Comparison of ENCODE assay signal across 1 cellular context in the genomic region with DNA sequence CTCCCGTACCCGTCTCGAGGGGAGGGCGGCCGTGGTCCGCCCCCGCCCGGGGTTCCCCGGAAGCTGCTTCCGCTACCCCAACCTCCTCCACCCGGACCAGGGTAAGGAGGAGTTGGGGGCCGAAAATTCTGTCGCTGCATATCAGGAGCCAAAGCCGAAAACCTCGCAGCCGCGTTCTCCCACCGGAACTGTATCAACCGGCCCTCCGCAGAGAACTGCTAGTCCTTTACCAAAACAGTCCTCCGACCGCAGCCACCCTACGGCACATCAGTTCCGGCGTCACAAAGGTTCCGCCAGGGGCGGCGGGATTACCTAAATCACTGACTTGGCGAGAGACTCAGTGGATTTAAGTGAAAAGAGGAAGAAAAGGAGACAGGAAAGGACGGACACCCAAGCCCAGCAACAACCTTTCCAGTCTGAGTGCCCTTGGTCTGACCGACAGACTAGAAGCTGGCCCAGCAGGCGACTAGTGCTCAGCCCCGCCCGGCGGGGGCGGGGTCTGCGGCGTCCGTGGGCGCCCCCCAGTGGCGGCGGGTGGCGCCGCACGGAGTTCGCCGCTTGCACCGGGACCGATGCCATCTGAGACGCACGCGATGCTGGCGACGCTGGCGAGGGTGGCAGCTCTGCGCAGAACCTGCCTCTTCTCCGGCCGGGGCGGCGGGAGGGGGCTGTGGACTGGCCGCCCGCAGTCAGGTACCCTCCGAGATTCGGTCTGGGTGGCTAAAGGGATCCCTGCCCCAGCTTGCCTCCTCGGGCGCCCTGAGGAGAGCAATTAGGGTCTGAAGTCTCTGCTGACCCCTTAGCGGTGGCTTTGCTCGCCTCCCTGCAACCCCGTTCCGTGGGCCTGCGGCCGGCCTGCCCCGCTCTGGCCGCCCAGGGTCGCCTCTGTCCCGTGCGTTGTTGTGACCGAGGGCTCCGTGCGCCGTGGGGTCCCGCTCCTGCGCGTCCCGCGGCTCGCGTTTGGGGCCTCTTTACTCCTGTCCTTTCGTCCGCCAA.
TF ChIP-seq lines count a peak whose summit lies in the region.

A gene (minus strand): TSS at position 195 of the 996 bp plus-strand sequence. CDS start 55 bp downstream, at position 140.
A gene (plus strand): TSS at position 578 of the 996 bp plus-strand sequence.

TF ChIP-seq in HepG2, 621 proteins besides CTCF, POLR2A, EP300 and RAD21 (continued from another document and continues in another):
- TF ChIP-seq ZNF253 (CRISPR knock-in tag; IDR thresholded peaks at IDR 0.05; ENCODE audit: borderline replicate concordance) (no peak), NFATC3 (CRISPR knock-in tag; IDR thresholded peaks at IDR 0.05) (no peak), PRPF4 (IDR thresholded peaks at IDR 0.05; ENCODE audit: low read depth, low read length, poor library complexity, severe bottlenecking) (no peak), FOXP1 (IDR thresholded peaks at IDR 0.05) (no peak), FOXP1 (CRISPR knock-in tag; IDR thresholded peaks at IDR 0.05) (no peak), ZNF24 (IDR thresholded peaks at IDR 0.05) (no peak), BCL6 (CRISPR knock-in tag; IDR thresholded peaks at IDR 0.05) (no peak), ZZZ3 (CRISPR knock-in tag; IDR thresholded peaks at IDR 0.05; ENCODE audit: borderline replicate concordance) (peak; percentile 51; the same call in 1 of the 2 replicates), HDAC6 (IDR thresholded peaks at IDR 0.05; ENCODE audit: low read depth, low read length) (no peak), CENPX (CRISPR knock-in tag; IDR thresholded peaks at IDR 0.05) (no peak), KDM1A (CRISPR knock-in tag; IDR thresholded peaks at IDR 0.05) (no peak), NCOA1 (CRISPR knock-in tag; IDR thresholded peaks at IDR 0.05) (0 out of 2 replicates have a peak, but pooled peaks have one; percentile 77), ARNT2 (CRISPR knock-in tag; IDR thresholded peaks at IDR 0.05; ENCODE audit: low read depth) (peak; percentile 77), RARA (CRISPR knock-in tag; IDR thresholded peaks at IDR 0.05) (peak; percentile 30), ZNF570 (CRISPR knock-in tag; IDR thresholded peaks at IDR 0.05; ENCODE audit: borderline replicate concordance) (no peak), ZNF382 (CRISPR knock-in tag; IDR thresholded peaks at IDR 0.05; ENCODE audit: borderline replicate concordance) (no peak), ZNF720 (CRISPR knock-in tag; IDR thresholded peaks at IDR 0.05) (no peak), KLF11 (CRISPR knock-in tag; IDR thresholded peaks at IDR 0.05) (0 out of 2 replicates have a peak, but pooled peaks have one; percentile 28), SSRP1 (CRISPR knock-in tag; IDR thresholded peaks at IDR 0.05) (no peak), RXRA (CRISPR knock-in tag; IDR thresholded peaks at IDR 0.05) (no peak; the same call in 1 of the 2 replicates), ZNF569 (CRISPR knock-in tag; IDR thresholded peaks at IDR 0.05; ENCODE audit: borderline replicate concordance) (no peak), POLR2AphosphoS5 (IDR thresholded peaks at IDR 0.05; ENCODE audit: low read depth, low read length) (peak; percentile 80), ELF4 (CRISPR knock-in tag; IDR thresholded peaks at IDR 0.05; ENCODE audit: borderline replicate concordance) (no peak), KDM5B (CRISPR knock-in tag; IDR thresholded peaks at IDR 0.05; ENCODE audit: borderline replicate concordance) (peak; percentile 96), ZNF251 (CRISPR knock-in tag; IDR thresholded peaks at IDR 0.05) (no peak), ZMYM3 (CRISPR knock-in tag; IDR thresholded peaks at IDR 0.05) (peak; percentile 38; the same call in 1 of the 2 replicates), SIN3A (IDR thresholded peaks at IDR 0.05; ENCODE audit: borderline replicate concordance, low read depth, low read length) (peak; percentile 83; the same call in 1 of the 2 replicates), FOSL1 (CRISPR knock-in tag; IDR thresholded peaks at IDR 0.05; ENCODE audit: borderline replicate concordance) (no peak), ZNF850 (CRISPR knock-in tag; conservative IDR thresholded peaks at IDR 0.05) (no peak), ZNF75D (CRISPR knock-in tag; IDR thresholded peaks at IDR 0.05; ENCODE audit: borderline replicate concordance) (no peak), PHF21A (CRISPR knock-in tag; IDR thresholded peaks at IDR 0.05) (peak; percentile 76), CHCHD3 (CRISPR knock-in tag; IDR thresholded peaks at IDR 0.05) (no peak), ZNF263 (CRISPR knock-in tag; IDR thresholded peaks at IDR 0.05) (peak; percentile 26; the same call in 1 of the 2 replicates), KLF6 (CRISPR knock-in tag; IDR thresholded peaks at IDR 0.05) (no peak; the same call in 1 of the 2 replicates)
- TF ChIP-seq, protein P1, sequence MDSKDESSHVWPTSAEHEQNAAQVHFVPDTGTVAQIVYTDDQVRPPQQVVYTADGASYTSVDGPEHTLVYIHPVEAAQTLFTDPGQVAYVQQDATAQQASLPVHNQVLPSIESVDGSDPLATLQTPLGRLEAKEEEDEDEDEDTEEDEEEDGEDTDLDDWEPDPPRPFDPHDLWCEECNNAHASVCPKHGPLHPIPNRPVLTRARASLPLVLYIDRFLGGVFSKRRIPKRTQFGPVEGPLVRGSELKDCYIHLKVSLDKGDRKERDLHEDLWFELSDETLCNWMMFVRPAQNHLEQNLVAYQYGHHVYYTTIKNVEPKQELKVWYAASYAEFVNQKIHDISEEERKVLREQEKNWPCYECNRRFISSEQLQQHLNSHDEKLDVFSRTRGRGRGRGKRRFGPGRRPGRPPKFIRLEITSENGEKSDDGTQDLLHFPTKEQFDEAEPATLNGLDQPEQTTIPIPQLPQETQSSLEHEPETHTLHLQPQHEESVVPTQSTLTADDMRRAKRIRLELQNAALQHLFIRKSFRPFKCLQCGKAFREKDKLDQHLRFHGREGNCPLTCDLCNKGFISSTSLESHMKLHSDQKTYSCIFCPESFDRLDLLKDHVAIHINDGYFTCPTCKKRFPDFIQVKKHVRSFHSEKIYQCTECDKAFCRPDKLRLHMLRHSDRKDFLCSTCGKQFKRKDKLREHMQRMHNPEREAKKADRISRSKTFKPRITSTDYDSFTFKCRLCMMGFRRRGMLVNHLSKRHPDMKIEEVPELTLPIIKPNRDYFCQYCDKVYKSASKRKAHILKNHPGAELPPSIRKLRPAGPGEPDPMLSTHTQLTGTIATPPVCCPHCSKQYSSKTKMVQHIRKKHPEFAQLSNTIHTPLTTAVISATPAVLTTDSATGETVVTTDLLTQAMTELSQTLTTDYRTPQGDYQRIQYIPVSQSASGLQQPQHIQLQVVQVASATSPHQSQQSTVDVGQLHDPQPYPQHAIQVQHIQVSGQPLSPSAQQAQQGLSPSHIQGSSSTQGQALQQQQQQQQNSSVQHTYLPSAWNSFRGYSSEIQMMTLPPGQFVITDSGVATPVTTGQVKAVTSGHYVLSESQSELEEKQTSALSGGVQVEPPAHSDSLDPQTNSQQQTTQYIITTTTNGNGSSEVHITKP (CRISPR knock-in tag; IDR thresholded peaks at IDR 0.05; ENCODE audit: low read depth), result no peak
- TF ChIP-seq, protein P2, sequence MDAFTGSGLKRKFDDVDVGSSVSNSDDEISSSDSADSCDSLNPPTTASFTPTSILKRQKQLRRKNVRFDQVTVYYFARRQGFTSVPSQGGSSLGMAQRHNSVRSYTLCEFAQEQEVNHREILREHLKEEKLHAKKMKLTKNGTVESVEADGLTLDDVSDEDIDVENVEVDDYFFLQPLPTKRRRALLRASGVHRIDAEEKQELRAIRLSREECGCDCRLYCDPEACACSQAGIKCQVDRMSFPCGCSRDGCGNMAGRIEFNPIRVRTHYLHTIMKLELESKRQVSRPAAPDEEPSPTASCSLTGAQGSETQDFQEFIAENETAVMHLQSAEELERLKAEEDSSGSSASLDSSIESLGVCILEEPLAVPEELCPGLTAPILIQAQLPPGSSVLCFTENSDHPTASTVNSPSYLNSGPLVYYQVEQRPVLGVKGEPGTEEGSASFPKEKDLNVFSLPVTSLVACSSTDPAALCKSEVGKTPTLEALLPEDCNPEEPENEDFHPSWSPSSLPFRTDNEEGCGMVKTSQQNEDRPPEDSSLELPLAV (CRISPR knock-in tag; conservative IDR thresholded peaks at IDR 0.05; ENCODE audit: low read depth), result no peak
- TF ChIP-seq, protein P3, sequence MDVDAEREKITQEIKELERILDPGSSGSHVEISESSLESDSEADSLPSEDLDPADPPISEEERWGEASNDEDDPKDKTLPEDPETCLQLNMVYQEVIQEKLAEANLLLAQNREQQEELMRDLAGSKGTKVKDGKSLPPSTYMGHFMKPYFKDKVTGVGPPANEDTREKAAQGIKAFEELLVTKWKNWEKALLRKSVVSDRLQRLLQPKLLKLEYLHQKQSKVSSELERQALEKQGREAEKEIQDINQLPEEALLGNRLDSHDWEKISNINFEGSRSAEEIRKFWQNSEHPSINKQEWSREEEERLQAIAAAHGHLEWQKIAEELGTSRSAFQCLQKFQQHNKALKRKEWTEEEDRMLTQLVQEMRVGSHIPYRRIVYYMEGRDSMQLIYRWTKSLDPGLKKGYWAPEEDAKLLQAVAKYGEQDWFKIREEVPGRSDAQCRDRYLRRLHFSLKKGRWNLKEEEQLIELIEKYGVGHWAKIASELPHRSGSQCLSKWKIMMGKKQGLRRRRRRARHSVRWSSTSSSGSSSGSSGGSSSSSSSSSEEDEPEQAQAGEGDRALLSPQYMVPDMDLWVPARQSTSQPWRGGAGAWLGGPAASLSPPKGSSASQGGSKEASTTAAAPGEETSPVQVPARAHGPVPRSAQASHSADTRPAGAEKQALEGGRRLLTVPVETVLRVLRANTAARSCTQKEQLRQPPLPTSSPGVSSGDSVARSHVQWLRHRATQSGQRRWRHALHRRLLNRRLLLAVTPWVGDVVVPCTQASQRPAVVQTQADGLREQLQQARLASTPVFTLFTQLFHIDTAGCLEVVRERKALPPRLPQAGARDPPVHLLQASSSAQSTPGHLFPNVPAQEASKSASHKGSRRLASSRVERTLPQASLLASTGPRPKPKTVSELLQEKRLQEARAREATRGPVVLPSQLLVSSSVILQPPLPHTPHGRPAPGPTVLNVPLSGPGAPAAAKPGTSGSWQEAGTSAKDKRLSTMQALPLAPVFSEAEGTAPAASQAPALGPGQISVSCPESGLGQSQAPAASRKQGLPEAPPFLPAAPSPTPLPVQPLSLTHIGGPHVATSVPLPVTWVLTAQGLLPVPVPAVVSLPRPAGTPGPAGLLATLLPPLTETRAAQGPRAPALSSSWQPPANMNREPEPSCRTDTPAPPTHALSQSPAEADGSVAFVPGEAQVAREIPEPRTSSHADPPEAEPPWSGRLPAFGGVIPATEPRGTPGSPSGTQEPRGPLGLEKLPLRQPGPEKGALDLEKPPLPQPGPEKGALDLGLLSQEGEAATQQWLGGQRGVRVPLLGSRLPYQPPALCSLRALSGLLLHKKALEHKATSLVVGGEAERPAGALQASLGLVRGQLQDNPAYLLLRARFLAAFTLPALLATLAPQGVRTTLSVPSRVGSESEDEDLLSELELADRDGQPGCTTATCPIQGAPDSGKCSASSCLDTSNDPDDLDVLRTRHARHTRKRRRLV (CRISPR knock-in tag; IDR thresholded peaks at IDR 0.05), result peak; percentile 60; the same call in 1 of the 2 replicates
- TF ChIP-seq, protein P4, sequence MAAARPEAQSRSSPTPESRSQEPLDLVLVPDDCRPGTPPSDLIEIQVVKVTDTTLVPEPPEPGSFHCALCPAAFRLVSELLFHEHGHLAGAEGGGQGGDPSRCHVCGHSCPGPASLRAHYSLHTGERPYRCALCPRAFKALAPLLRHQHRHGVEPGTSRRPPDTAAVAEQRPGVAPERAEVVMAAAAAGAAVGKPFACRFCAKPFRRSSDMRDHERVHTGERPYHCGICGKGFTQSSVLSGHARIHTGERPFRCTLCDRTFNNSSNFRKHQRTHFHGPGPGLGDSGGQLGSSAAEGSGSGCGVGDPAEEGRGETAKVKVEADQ (CRISPR knock-in tag; IDR thresholded peaks at IDR 0.05; ENCODE audit: borderline replicate concordance), result peak; percentile 40
- TF ChIP-seq, protein P5, sequence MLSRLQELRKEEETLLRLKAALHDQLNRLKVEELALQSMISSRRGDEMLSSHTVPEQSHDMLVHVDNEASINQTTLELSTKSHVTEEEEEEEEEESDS (CRISPR knock-in tag; IDR thresholded peaks at IDR 0.05; ENCODE audit: borderline replicate concordance), result no peak
- TF ChIP-seq, protein P6, sequence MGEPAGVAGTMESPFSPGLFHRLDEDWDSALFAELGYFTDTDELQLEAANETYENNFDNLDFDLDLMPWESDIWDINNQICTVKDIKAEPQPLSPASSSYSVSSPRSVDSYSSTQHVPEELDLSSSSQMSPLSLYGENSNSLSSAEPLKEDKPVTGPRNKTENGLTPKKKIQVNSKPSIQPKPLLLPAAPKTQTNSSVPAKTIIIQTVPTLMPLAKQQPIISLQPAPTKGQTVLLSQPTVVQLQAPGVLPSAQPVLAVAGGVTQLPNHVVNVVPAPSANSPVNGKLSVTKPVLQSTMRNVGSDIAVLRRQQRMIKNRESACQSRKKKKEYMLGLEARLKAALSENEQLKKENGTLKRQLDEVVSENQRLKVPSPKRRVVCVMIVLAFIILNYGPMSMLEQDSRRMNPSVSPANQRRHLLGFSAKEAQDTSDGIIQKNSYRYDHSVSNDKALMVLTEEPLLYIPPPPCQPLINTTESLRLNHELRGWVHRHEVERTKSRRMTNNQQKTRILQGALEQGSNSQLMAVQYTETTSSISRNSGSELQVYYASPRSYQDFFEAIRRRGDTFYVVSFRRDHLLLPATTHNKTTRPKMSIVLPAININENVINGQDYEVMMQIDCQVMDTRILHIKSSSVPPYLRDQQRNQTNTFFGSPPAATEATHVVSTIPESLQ (CRISPR knock-in tag; conservative IDR thresholded peaks at IDR 0.05), result peak; percentile 92; the same call in 1 of the 2 replicates
- TF ChIP-seq, protein P7, sequence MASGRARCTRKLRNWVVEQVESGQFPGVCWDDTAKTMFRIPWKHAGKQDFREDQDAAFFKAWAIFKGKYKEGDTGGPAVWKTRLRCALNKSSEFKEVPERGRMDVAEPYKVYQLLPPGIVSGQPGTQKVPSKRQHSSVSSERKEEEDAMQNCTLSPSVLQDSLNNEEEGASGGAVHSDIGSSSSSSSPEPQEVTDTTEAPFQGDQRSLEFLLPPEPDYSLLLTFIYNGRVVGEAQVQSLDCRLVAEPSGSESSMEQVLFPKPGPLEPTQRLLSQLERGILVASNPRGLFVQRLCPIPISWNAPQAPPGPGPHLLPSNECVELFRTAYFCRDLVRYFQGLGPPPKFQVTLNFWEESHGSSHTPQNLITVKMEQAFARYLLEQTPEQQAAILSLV (CRISPR knock-in tag; IDR thresholded peaks at IDR 0.05; ENCODE audit: borderline replicate concordance), result 0 out of 2 replicates have a peak, but pooled peaks have one; percentile 75
- TF ChIP-seq, protein P8, sequence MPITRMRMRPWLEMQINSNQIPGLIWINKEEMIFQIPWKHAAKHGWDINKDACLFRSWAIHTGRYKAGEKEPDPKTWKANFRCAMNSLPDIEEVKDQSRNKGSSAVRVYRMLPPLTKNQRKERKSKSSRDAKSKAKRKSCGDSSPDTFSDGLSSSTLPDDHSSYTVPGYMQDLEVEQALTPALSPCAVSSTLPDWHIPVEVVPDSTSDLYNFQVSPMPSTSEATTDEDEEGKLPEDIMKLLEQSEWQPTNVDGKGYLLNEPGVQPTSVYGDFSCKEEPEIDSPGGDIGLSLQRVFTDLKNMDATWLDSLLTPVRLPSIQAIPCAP (CRISPR knock-in tag; IDR thresholded peaks at IDR 0.05; ENCODE audit: low read depth), result no peak
- TF ChIP-seq, protein P9, sequence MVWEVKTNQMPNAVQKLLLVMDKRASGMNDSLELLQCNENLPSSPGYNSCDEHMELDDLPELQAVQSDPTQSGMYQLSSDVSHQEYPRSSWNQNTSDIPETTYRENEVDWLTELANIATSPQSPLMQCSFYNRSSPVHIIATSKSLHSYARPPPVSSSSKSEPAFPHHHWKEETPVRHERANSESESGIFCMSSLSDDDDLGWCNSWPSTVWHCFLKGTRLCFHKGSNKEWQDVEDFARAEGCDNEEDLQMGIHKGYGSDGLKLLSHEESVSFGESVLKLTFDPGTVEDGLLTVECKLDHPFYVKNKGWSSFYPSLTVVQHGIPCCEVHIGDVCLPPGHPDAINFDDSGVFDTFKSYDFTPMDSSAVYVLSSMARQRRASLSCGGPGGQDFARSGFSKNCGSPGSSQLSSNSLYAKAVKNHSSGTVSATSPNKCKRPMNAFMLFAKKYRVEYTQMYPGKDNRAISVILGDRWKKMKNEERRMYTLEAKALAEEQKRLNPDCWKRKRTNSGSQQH (CRISPR knock-in tag; IDR thresholded peaks at IDR 0.05; ENCODE audit: low read depth), result 0 out of 2 replicates have a peak, but pooled peaks have one; percentile 60
